ENCODE assay signal across 23 cellular contexts in genomic region chr13:75556961-75557360, GRCh38.
"Had no signal": no experiment of that assay in that cellular context is flagged by ENCODE, and none has a peak within 500 bp of the region (broad histone marks: within the 10 kb centered on the region; RNA-seq: fewer than 3 reads in every experiment).

No MANE protein-coding gene starts in this region.

- H3K9ac ChIP-seq: KMS-11, SK-N-SH had no signal

- H3K27ac ChIP-seq: HL-60, KMS-11, SJSA1 had no signal

- H3K4me2 ChIP-seq: KMS-11, SK-N-SH had no signal

- DNase-seq: Kasumi-1, MV-4-11, NCI-H1048, NCI-H1105, NCI-H1436 treated with DMSO at 0.1 percent for 48 hours, NCI-H1694, NCI-H187 treated with DMSO at 0.1 percent for 48 hours, NCI-H2171, NCI-H226, NCI-H446, NCI-H510A, NCI-H524 treated with DMSO at 0.1 percent for 48 hours, NCI-H69, NCI-H774, Right ventricle myocardium superior, RPMI8226, SIG-M5 had no signal

- H3K4me3 ChIP-seq: SJSA1 had no signal

- H3K27me3 ChIP-seq: SJSA1 had no signal

- H3K4me1 ChIP-seq: SJSA1 had no signal

- FAIRE-seq: HTR-8/SVneo, RCC 7860 had no signal

- H3K9me2 ChIP-seq: SK-N-SH had no signal

- H3K9me3 ChIP-seq: SJSA1, SK-N-SH had no signal
